In genomic region chr15:90581771-90582471, GRCh38 we compare ENCODE assay signal across 15 cellular contexts. TPM values are rescaled to one million over a fixed set of nuclear protein-coding genes. Genes with fewer than 3 reads are reported as not detected.
A peak's percentile ranks its signal among the peaks of the same experiment; 100 is the strongest.
DNase-seq lines count a peak whose midpoint lies in the region; ATAC-seq and TF ChIP-seq lines count a peak whose summit lies in the region.
"Had no signal": no experiment of that assay in that cellular context is flagged by ENCODE, and none has a peak within 500 bp of the region (broad histone marks: within the 10 kb centered on the region; RNA-seq: fewer than 3 reads in every experiment).

No MANE protein-coding gene starts in this region.

- no peaks in the 10 kb centered on the region for H3K9me3 ChIP-seq in right atrium auricular region
- no peaks in the 10 kb centered on the region for H3K9me3 ChIP-seq in tibial artery
- H3K9me3 ChIP-seq: BE2C, colonic mucosa had no signal

- H3K27ac Mint-ChIP-seq in naive B cell (peak overlapping the region; percentile 56 to 93 (median 82)), chondrocyte (ENCODE audit: unreplicated experiment) (no peak overlapping the region)

- H3K36me3 Mint-ChIP-seq in naive B cell (peaks cover under 1 to 7% of the 10 kb centered on the region in 2 donors), chondrocyte (ENCODE audit: low read depth) (no peaks in the 10 kb centered on the region)

- H3K36me3 ChIP-seq in right atrium auricular region (no peaks in the 10 kb centered on the region), tibial artery (no peaks in the 10 kb centered on the region)
- H3K36me3 ChIP-seq: BE2C, colonic mucosa had no signal

- TF ChIP-seq CTCF in right atrium auricular region (IDR thresholded peaks at IDR 0.05): no peak
- peak in 1 of 2 experiments; percentile 2 for TF ChIP-seq CTCF in tibial artery (IDR thresholded peaks at IDR 0.05)
- no peak for TF ChIP-seq CTCF in chondrocyte (IDR thresholded peaks at IDR 0.05)

- intact Hi-C loops in left ventricle myocardium superior (cut with micrococcal nuclease): no loop called here
- intact Hi-C loops in tibial artery (cut with DNase I; ENCODE audit: low total_unique reads): no loop called here

- H3K27me3 ChIP-seq in right atrium auricular region (no peaks in the 10 kb centered on the region), tibial artery (no peaks in the 10 kb centered on the region)
- H3K27me3 ChIP-seq: BE2C, colonic mucosa had no signal

- H3K4me1 Mint-ChIP-seq in naive B cell (peaks cover 48 to 82% (median 67%) of the 10 kb centered on the region in 3 donors), chondrocyte (ENCODE audit: low read depth) (peaks cover 34% of the 10 kb centered on the region)

- ATAC-seq in left ventricle myocardium superior (peak; percentile 11), naive B cell (ENCODE audit: low read depth in 2 of 2) (peak; percentile 75 to 76), HG03520 (IDR thresholded peaks at IDR 0.05; ENCODE audit: unreplicated experiment) (no peak)
- ATAC-seq: K562 had no signal

- H3K4me3 ChIP-seq in right atrium auricular region (no peak overlapping the region), tibial artery (no peak overlapping the region)
- H3K4me3 ChIP-seq: colonic mucosa, K562 had no signal

- H3K27me3 Mint-ChIP-seq in naive B cell: no peaks in the 10 kb centered on the region
- H3K27me3 Mint-ChIP-seq in chondrocyte (ENCODE audit: low read depth): no peaks in the 10 kb centered on the region

- no peak for DNase-seq in left ventricle myocardium superior
- no peak for DNase-seq in right atrium auricular region (ENCODE audit: low spot score)
- peak; percentile 42 for DNase-seq in activated naive CD4-positive, alpha-beta T cell treated with anti-CD3 and anti-CD28 coated beads, Interleukin-2, amount 50 U/mL, for 16 hours
- DNase-seq in naive B cell: no peak
- DNase-seq in tibial artery: no peak
- no peak for DNase-seq in chondrocyte (ENCODE audit: low spot score)
- DNase-seq in COLO668 (lab: John Stamatoyannopoulos, UW; ENCODE audit: unreplicated experiment): no peak
- DNase-seq: activated effector memory CD4-positive, alpha-beta T cell treated with anti-CD3 and anti-CD28 coated beads, Interleukin-2, amount 50 U/mL, for 16 hours; BE2C; colonic mucosa; left cardiac atrium; NCI-H2029; T-helper 9 cell had no signal

- H3K4me3 Mint-ChIP-seq in naive B cell: peak overlapping the region in 7 of 8 donors; percentile 23 to 87 (median 65)
- no peak overlapping the region for H3K4me3 Mint-ChIP-seq in chondrocyte (ENCODE audit: unreplicated experiment)

- H3K9me3 Mint-ChIP-seq in naive B cell (no peaks in the 10 kb centered on the region), chondrocyte (ENCODE audit: low read depth) (no peaks in the 10 kb centered on the region)

- H3K4me1 ChIP-seq in right atrium auricular region (peaks cover 0 to 45% of the 10 kb centered on the region in 2 donors), tibial artery (peaks cover 0 to 78% (median 33%) of the 10 kb centered on the region in 4 donors)
- H3K4me1 ChIP-seq: BE2C, colonic mucosa had no signal

- H3K27ac ChIP-seq in right atrium auricular region (peak overlapping the region in 1 of 2 donors; percentile 26), tibial artery (peak overlapping the region; percentile 61 to 73)
- H3K27ac ChIP-seq: colonic mucosa had no signal

RNA-seq across cellular contexts. Expression of gene CRTC3, which starts 52.2 kb away (rescaled TPM):
- total RNA-seq in left ventricle myocardium superior (29.8 TPM), right atrium auricular region (10 to 100 TPM; 26.4 to 32.5 TPM), chondrocyte (33.8 to 39.7 TPM (median 37.7 TPM) in 3 replicates)
- 10 to 100 TPM; 14.2 to 47.8 (median 26.9) TPM for polyA plus RNA-seq in naive B cell (ENCODE audit: low read depth in 6 of 6)
